20 cellular contexts compared by ENCODE assay signal in genomic region chr10:72134785-72135765, GRCh38. TPM values are rescaled to one million over a fixed set of nuclear protein-coding genes. Genes with fewer than 3 reads are reported as not detected.
DNase-seq lines count a peak whose midpoint lies in the region; ATAC-seq, FAIRE-seq and TF ChIP-seq lines count a peak whose summit lies in the region.
"Had no signal": no experiment of that assay in that cellular context is flagged by ENCODE, and none has a peak within 500 bp of the region (broad histone marks: within the 10 kb centered on the region; RNA-seq: fewer than 3 reads in every experiment).

No MANE protein-coding gene starts in this region.

- CTCF ChIA-PET in A549 (lab: Yijun Ruan, JAX) (interaction anchor here (0.9 to 3.2 kb wide), 4 partner anchors 9 to 88 kb away, joined by 3 to 24 read pairs (median 3); no protein-coding TSS in a partner anchor), WTC11 (lab: Charles Lee) (interaction anchor here (1.4 kb wide), 1 partner anchor 9 kb away, joined by 5 read pairs; no protein-coding TSS in a partner anchor)

- H3K9ac ChIP-seq in DND-41 (ENCODE audit: low read depth, low read length) = no peak overlapping the region
- H3K9ac ChIP-seq: parathyroid adenoma had no signal

- peaks cover 16% of the 10 kb centered on the region for H3K36me3 Mint-ChIP-seq in WTC11

- no peak for FAIRE-seq in A549 (lab: Jason Lieb, UNC)

- H3K9me3 ChIP-seq in A549 (peaks cover 4% of the 10 kb centered on the region; the same call in 1 of the 3 replicates), DND-41 (ENCODE audit: insufficient read depth, low read length, severe bottlenecking) (no peaks in the 10 kb centered on the region)

- H3K36me3 ChIP-seq in DND-41 (ENCODE audit: insufficient read depth, low read length) = peaks cover 37% of the 10 kb centered on the region

- TF ChIP-seq POLR2A in A549 (IDR thresholded peaks at IDR 0.05; ENCODE audit: low read length) = no peak

- H3K79me2 ChIP-seq in DND-41 (ENCODE audit: insufficient read depth, low read length) = no peaks in the 10 kb centered on the region
- H3K79me2 ChIP-seq: parathyroid adenoma had no signal

- no peak overlapping the region for H2AFZ ChIP-seq in DND-41 (ENCODE audit: low read depth, low read length)
- H2AFZ ChIP-seq: parathyroid adenoma had no signal

- no peak overlapping the region for H3K4me3 Mint-ChIP-seq in WTC11

- H3K4me1 Mint-ChIP-seq in WTC11 = peaks cover 12% of the 10 kb centered on the region

- H3K4me3 ChIP-seq in A549 = no peak overlapping the region
- H3K4me3 ChIP-seq in DND-41 (ENCODE audit: low read depth in 1 of 2, low read length in 2 of 2) = no peak overlapping the region

- TF ChIP-seq CTCF in A549 (IDR thresholded peaks at IDR 0.05) (no peak), DND-41 (IDR thresholded peaks at IDR 0.05; ENCODE audit: borderline replicate concordance, extremely low read depth, low read length, poor library complexity, severe bottlenecking) (no peak), WTC11 (IDR thresholded peaks at IDR 0.05) (no peak)

- no peaks in the 10 kb centered on the region for H3K27me3 ChIP-seq in DND-41 (ENCODE audit: insufficient read depth, low read length, poor library complexity)

- no peak for TF ChIP-seq RAD21 in A549 (conservative IDR thresholded peaks at IDR 0.05 in 1 of 2, IDR thresholded peaks at IDR 0.05 in 1 of 2)

- intact Hi-C loops in head of caudate nucleus (cut with DNase I) = loop anchor here (5.0 to 10.0 kb wide), 2 partner anchors 82 to 200 kb away; partner anchors contain the start of genes ANAPC16 and ASCC1

- H3K4me2 ChIP-seq in A549 (no peak overlapping the region), DND-41 (ENCODE audit: insufficient read depth, low read length) (no peak overlapping the region)

- 88% methylated on average over 10 of the region's 10 CpGs for WGBS in A549 (ENCODE audit: missing lambda C conversion rate)

- no peaks in the 10 kb centered on the region for H3K27me3 Mint-ChIP-seq in WTC11 (ENCODE audit: low read depth)

- H3K27ac ChIP-seq in A549 = peak overlapping the region; percentile 26 to 56; a peak in 4 of 6 replicates
- H3K27ac ChIP-seq in DND-41 (ENCODE audit: low read length) = peak overlapping the region; percentile 45
- H3K27ac ChIP-seq: parathyroid adenoma had no signal

- no peak for TF ChIP-seq EP300 in A549 (IDR thresholded peaks at IDR 0.05)

- ATAC-seq in A549 = no peak
- ATAC-seq in DND-41 (ENCODE audit: insufficient read depth, low read depth) = 0 out of 3 replicates have a peak, but pooled peaks have one; percentile 33
- no peak for ATAC-seq in WTC11

- POLR2A ChIA-PET in A549 (lab: Yijun Ruan, JAX) (no interaction called here), WTC11 (lab: Charles Lee) (no interaction called here)

- no peaks in the 10 kb centered on the region for H4K20me1 ChIP-seq in DND-41 (ENCODE audit: insufficient read depth, low read length)

- peaks cover 4% of the 10 kb centered on the region for H3K9me3 Mint-ChIP-seq in WTC11

- peak overlapping the region; percentile 70 for H3K27ac Mint-ChIP-seq in WTC11

- H3K4me1 ChIP-seq in A549 (peaks cover 29% of the 10 kb centered on the region), DND-41 (ENCODE audit: insufficient read depth, low read length) (peaks cover 7% of the 10 kb centered on the region; the same call in 1 of the 2 replicates)
- H3K4me1 ChIP-seq: parathyroid adenoma had no signal

- no peak for DNase-seq in A549 (ENCODE audit: low read depth in 1 of 2, low spot score in 1 of 2)
- DNase-seq in DND-41 = no peak
- DNase-seq in WTC11 (ENCODE audit: low spot score) = no peak
- DNase-seq in germinal center (ENCODE audit: low spot score) = peak; percentile 30
- DNase-seq in amniotic stem cell (lab: John Stamatoyannopoulos, UW) = no peak
- DNase-seq in head of caudate nucleus = no peak
- DNase-seq in DMS79 (lab: John Stamatoyannopoulos, UW) = no peak
- no peak for DNase-seq in 8988T
- DNase-seq: activated CD8-positive, alpha-beta memory T cell treated with anti-CD3 and anti-CD28 coated beads for 24 hours; AML-193; amygdala; erythroblast; islet precursor cell; MM.1S; NCI-H2081; NCI-H69; substantia nigra; T-helper 9 cell had no signal

TF ChIP-seq in A549, 52 proteins besides CTCF, POLR2A, EP300 and RAD21:
- TF ChIP-seq KDM1A (IDR thresholded peaks at IDR 0.05; ENCODE audit: low read depth) = no peak
- no peak for TF ChIP-seq E2F6 (IDR thresholded peaks at IDR 0.05; ENCODE audit: borderline replicate concordance, low read depth)
TF ChIP-seq in A549: peak in this region for 0.

TF ChIP-seq in WTC11, 78 proteins besides CTCF, POLR2A, EP300 and RAD21 (continues in another document):
- TF ChIP-seq NFYB (CRISPR knock-in tag; conservative IDR thresholded peaks at IDR 0.05; ENCODE audit: low read depth) (no peak), ZNF671 (CRISPR knock-in tag; IDR thresholded peaks at IDR 0.05) (no peak), FOXP1 (CRISPR knock-in tag; IDR thresholded peaks at IDR 0.05; ENCODE audit: borderline replicate concordance) (no peak), MAX (CRISPR knock-in tag; IDR thresholded peaks at IDR 0.05) (no peak), SMAD4 (CRISPR knock-in tag; IDR thresholded peaks at IDR 0.05) (no peak), SMAD3 (CRISPR knock-in tag; IDR thresholded peaks at IDR 0.05; ENCODE audit: borderline replicate concordance) (no peak), AR (CRISPR knock-in tag; IDR thresholded peaks at IDR 0.05) (no peak), ESRRA (CRISPR knock-in tag; IDR thresholded peaks at IDR 0.05; ENCODE audit: borderline replicate concordance) (no peak), GTF2I (CRISPR knock-in tag; conservative IDR thresholded peaks at IDR 0.05) (no peak), GABPB1 (CRISPR knock-in tag; IDR thresholded peaks at IDR 0.05) (no peak), MYBL2 (CRISPR knock-in tag; IDR thresholded peaks at IDR 0.05) (no peak), RORB (CRISPR knock-in tag; IDR thresholded peaks at IDR 0.05) (no peak), NR1H2 (CRISPR knock-in tag; IDR thresholded peaks at IDR 0.05) (no peak)
- TF ChIP-seq, protein P1, sequence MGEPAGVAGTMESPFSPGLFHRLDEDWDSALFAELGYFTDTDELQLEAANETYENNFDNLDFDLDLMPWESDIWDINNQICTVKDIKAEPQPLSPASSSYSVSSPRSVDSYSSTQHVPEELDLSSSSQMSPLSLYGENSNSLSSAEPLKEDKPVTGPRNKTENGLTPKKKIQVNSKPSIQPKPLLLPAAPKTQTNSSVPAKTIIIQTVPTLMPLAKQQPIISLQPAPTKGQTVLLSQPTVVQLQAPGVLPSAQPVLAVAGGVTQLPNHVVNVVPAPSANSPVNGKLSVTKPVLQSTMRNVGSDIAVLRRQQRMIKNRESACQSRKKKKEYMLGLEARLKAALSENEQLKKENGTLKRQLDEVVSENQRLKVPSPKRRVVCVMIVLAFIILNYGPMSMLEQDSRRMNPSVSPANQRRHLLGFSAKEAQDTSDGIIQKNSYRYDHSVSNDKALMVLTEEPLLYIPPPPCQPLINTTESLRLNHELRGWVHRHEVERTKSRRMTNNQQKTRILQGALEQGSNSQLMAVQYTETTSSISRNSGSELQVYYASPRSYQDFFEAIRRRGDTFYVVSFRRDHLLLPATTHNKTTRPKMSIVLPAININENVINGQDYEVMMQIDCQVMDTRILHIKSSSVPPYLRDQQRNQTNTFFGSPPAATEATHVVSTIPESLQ (CRISPR knock-in tag; IDR thresholded peaks at IDR 0.05) = no peak
- TF ChIP-seq, protein P2, sequence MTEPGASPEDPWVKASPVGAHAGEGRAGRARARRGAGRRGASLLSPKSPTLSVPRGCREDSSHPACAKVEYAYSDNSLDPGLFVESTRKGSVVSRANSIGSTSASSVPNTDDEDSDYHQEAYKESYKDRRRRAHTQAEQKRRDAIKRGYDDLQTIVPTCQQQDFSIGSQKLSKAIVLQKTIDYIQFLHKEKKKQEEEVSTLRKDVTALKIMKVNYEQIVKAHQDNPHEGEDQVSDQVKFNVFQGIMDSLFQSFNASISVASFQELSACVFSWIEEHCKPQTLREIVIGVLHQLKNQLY (CRISPR knock-in tag; IDR thresholded peaks at IDR 0.05) = no peak
- TF ChIP-seq, protein P3, sequence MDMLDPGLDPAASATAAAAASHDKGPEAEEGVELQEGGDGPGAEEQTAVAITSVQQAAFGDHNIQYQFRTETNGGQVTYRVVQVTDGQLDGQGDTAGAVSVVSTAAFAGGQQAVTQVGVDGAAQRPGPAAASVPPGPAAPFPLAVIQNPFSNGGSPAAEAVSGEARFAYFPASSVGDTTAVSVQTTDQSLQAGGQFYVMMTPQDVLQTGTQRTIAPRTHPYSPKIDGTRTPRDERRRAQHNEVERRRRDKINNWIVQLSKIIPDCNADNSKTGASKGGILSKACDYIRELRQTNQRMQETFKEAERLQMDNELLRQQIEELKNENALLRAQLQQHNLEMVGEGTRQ (CRISPR knock-in tag; IDR thresholded peaks at IDR 0.05) = no peak

RNA-seq across cellular contexts. Expression of gene SPOCK2, which starts 46.7 kb away (rescaled TPM):
- polyA plus RNA-seq in A549 (2011; rRNA removed) (0.52 and 0.61 TPM in 2 replicates), A549 (2017; fragmentation: RNase III; extraction: RNeasy Plus Mini Kit Qiagen cat#74134 plus additional on column Dnase treatment) (0.55 to 0.73 TPM (median 0.67 TPM) in 3 replicates)
- 0.48 and 0.61 TPM in 2 replicates for polyA plus RNA-seq in A549 (2012; cell fraction: cytosol; rRNA removed)
- polyA plus RNA-seq in A549 (2012; cell fraction: nucleus; rRNA removed) = 4.0 and 4.8 TPM in 2 replicates
- 0.99 and 1.4 TPM in 2 replicates for polyA minus RNA-seq in A549 (2011; rRNA and poly(A)+ RNA removed)
- total RNA-seq in WTC11 (2021) = 4.0 to 4.7 TPM (median 4.1 TPM) in 3 replicates
- total RNA-seq: HT1080 had no signal
